1 cellular context compared by ENCODE assay signal in genomic region chr12:6229823-6230222, GRCh38.
TF ChIP-seq lines count a peak whose summit lies in the region.

No MANE protein-coding gene starts in this region.

TF ChIP-seq in HepG2, 621 proteins besides CTCF, POLR2A, EP300 and RAD21:
- TF ChIP-seq HDAC6 (IDR thresholded peaks at IDR 0.05; ENCODE audit: low read depth, low read length) = no peak
- no peak for TF ChIP-seq FOXJ3 (CRISPR knock-in tag; IDR thresholded peaks at IDR 0.05; ENCODE audit: borderline replicate concordance)
- TF ChIP-seq JARID2 (CRISPR knock-in tag; IDR thresholded peaks at IDR 0.05; ENCODE audit: insufficient replicate concordance) = no peak
- TF ChIP-seq ZNF576 (CRISPR knock-in tag; IDR thresholded peaks at IDR 0.05) = no peak
- no peak for TF ChIP-seq RXRA (CRISPR knock-in tag; IDR thresholded peaks at IDR 0.05)
- no peak for TF ChIP-seq E2F2 (CRISPR knock-in tag; IDR thresholded peaks at IDR 0.05; ENCODE audit: borderline replicate concordance)
- TF ChIP-seq RFXANK (CRISPR knock-in tag; IDR thresholded peaks at IDR 0.05) = 0 out of 2 replicates have a peak, but pooled peaks have one; percentile 6
- TF ChIP-seq ZNF709 (CRISPR knock-in tag; IDR thresholded peaks at IDR 0.05) = no peak
